Comparison of ENCODE assay signal across 1 cellular context in genomic region chr20:5531318-5532081, GRCh38.
TF ChIP-seq lines count a peak whose summit lies in the region.

No MANE protein-coding gene starts in this region.

TF ChIP-seq in HepG2, 621 proteins besides CTCF, POLR2A, EP300 and RAD21 (continued from another document):
- TF ChIP-seq AKNA (CRISPR knock-in tag; IDR thresholded peaks at IDR 0.05; ENCODE audit: borderline replicate concordance) = no peak
- TF ChIP-seq ZFP62 (CRISPR knock-in tag; IDR thresholded peaks at IDR 0.05) = no peak
- TF ChIP-seq ZNF614 (CRISPR knock-in tag; IDR thresholded peaks at IDR 0.05; ENCODE audit: borderline replicate concordance) = no peak
- TF ChIP-seq ZNF660 (CRISPR knock-in tag; IDR thresholded peaks at IDR 0.05; ENCODE audit: borderline replicate concordance, low read depth) = no peak
- TF ChIP-seq ZNF142 (CRISPR knock-in tag; IDR thresholded peaks at IDR 0.05) = no peak
- TF ChIP-seq ZNF331 (CRISPR knock-in tag; IDR thresholded peaks at IDR 0.05) = no peak
- TF ChIP-seq ZNF180 (CRISPR knock-in tag; IDR thresholded peaks at IDR 0.05; ENCODE audit: borderline replicate concordance, low read depth) = no peak
- no peak for TF ChIP-seq HCFC1 (IDR thresholded peaks at IDR 0.05; ENCODE audit: low read depth, low read length)
- TF ChIP-seq GMEB1 (CRISPR knock-in tag; IDR thresholded peaks at IDR 0.05; ENCODE audit: borderline replicate concordance) = no peak
- TF ChIP-seq TFDP1 (CRISPR knock-in tag; IDR thresholded peaks at IDR 0.05; ENCODE audit: borderline replicate concordance) = no peak
- no peak for TF ChIP-seq ZNF740 (CRISPR knock-in tag; IDR thresholded peaks at IDR 0.05)
- no peak for TF ChIP-seq PAWR (CRISPR knock-in tag; IDR thresholded peaks at IDR 0.05; ENCODE audit: borderline replicate concordance)
- TF ChIP-seq ZGPAT (CRISPR knock-in tag; IDR thresholded peaks at IDR 0.05) = no peak
- TF ChIP-seq ARID3A (IDR thresholded peaks at IDR 0.05; ENCODE audit: low read depth, low read length) = no peak
- no peak for TF ChIP-seq ZNF784 (CRISPR knock-in tag; IDR thresholded peaks at IDR 0.05; ENCODE audit: borderline replicate concordance)
- no peak for TF ChIP-seq AFF4 (CRISPR knock-in tag; IDR thresholded peaks at IDR 0.05)
- TF ChIP-seq ZNF503 (CRISPR knock-in tag; IDR thresholded peaks at IDR 0.05) = no peak
- no peak for TF ChIP-seq PCBP2 (optimal IDR thresholded peaks at IDR 0.05; ENCODE audit: low read depth, low read length, poor library complexity, severe bottlenecking)
